Comparison of ENCODE assay signal across 8 cellular contexts in the genomic region with DNA sequence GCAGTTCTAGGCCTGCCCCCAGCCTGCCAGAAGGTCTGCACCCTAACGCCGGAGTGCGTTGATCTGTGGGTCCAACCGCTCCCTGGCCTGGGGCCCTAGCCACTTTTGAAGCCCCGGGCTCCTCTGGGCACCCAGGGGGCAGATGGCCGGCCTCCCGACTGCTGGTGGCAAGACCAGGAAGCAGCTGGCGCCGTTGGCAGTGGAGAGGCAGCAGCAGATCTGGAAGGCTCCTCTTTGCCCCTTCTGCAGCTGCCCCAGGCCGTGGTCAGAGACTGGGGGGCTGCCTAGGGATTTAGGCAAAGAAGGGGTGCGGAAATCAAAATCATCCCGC. TPM values are rescaled to one million over a fixed set of nuclear protein-coding genes. Genes with fewer than 3 reads are reported as not detected.
DNase-seq lines count a peak whose midpoint lies in the region; ATAC-seq and TF ChIP-seq lines count a peak whose summit lies in the region.

No MANE protein-coding gene starts in this region.

- no peak overlapping the region for H2BK12ac ChIP-seq in trophoblast cell (ENCODE audit: low read length)

- H3K36me3 ChIP-seq in Caco-2 (ENCODE audit: control insufficient read depth, insufficient read depth, low read length) = peaks cover 5% of the 10 kb centered on the region
- peaks cover 35% of the 10 kb centered on the region for H3K36me3 ChIP-seq in KOPT-K1 (ENCODE audit: insufficient read depth, low read length)
- H3K36me3 ChIP-seq in trophoblast cell (ENCODE audit: control insufficient read depth in 1 of 2, insufficient read depth in 2 of 2, low read length in 2 of 2) = peaks cover 9 to 23% of the 10 kb centered on the region in 2 experiments

- H3K4me1 ChIP-seq in Caco-2 (peaks cover 32% of the 10 kb centered on the region), trophoblast cell (ENCODE audit: control insufficient read depth in 1 of 2, insufficient read depth in 2 of 2, low read length in 2 of 2) (peaks cover 11 to 21% of the 10 kb centered on the region in 2 experiments)

- peak overlapping the region; percentile 80 for H3K4me3 ChIP-seq in Caco-2 (ENCODE audit: low read depth, low read length)
- H3K4me3 ChIP-seq in trophoblast cell (ENCODE audit: low read depth, low read length) = peak overlapping the region; percentile 23

- H3K27ac ChIP-seq in KOPT-K1 (ENCODE audit: low read depth, low read length, poor library complexity, severe bottlenecking) (peak overlapping the region; percentile 50), trophoblast cell (ENCODE audit: low read depth, low read length) (no peak overlapping the region)

- H3K4me3 Mint-ChIP-seq in Caco-2 (ENCODE audit: unreplicated experiment) (peak overlapping the region; percentile 96), endothelial cell (ENCODE audit: unreplicated experiment) (peak overlapping the region; percentile 88)
- peak overlapping the region in 1 of 2 donors; percentile 84 for H3K4me3 Mint-ChIP-seq in effector memory CD8-positive, alpha-beta T cell

- H3K9ac ChIP-seq in trophoblast cell (ENCODE audit: low read length) = no peak overlapping the region

- H3K36me3 Mint-ChIP-seq in Caco-2 (ENCODE audit: insufficient read depth, unreplicated experiment) (peaks cover 31% of the 10 kb centered on the region), endothelial cell (ENCODE audit: low read depth, unreplicated experiment) (peaks cover 31% of the 10 kb centered on the region)
- H3K36me3 Mint-ChIP-seq in effector memory CD8-positive, alpha-beta T cell (ENCODE audit: insufficient read depth) = peaks cover 26% of the 10 kb centered on the region

- peak overlapping the region; percentile 41 for H2AFZ ChIP-seq in trophoblast cell (ENCODE audit: insufficient read depth, low read length, poor library complexity)

- intact Hi-C loops in Caco-2 (cut with micrococcal nuclease; ENCODE audit: unreplicated experiment) = no loop called here

- POLR2A ChIA-PET in Caco-2 (lab: Charles Lee) = interaction anchor here (0.9 kb wide), 2 partner anchors 97 to 137 kb away, joined by 3 to 6 read pairs; no protein-coding TSS in a partner anchor

- H3K27me3 ChIP-seq in Caco-2 (replicated peaks; ENCODE audit: control insufficient read depth, insufficient read depth, low read length) (no peaks in the 10 kb centered on the region), trophoblast cell (ENCODE audit: insufficient read depth, low read length) (peaks cover 10% of the 10 kb centered on the region)

- peak overlapping the region; percentile 6 for H2AK5ac ChIP-seq in trophoblast cell (ENCODE audit: low read length)

- H3K79me2 ChIP-seq in trophoblast cell (ENCODE audit: control insufficient read depth, insufficient read depth, low read length, poor library complexity) = peaks cover 3% of the 10 kb centered on the region

- BruUV-seq in Caco-2 (replicated peaks; lab: Mats Ljungman, UMichigan) = no TSS peak

- TF ChIP-seq CTCF in Caco-2 (IDR thresholded peaks at IDR 0.05; ENCODE audit: insufficient read depth in 1 of 2, low read depth in 1 of 2, low read length in 1 of 2, severe bottlenecking in 1 of 2, unreplicated experiment in 1 of 2) = no peak
- TF ChIP-seq CTCF in endothelial cell (IDR thresholded peaks at IDR 0.05; ENCODE audit: unreplicated experiment) = no peak

- no peak overlapping the region for H2BK5ac ChIP-seq in trophoblast cell (ENCODE audit: low read depth, low read length, poor library complexity)

- H2BK120ac ChIP-seq in trophoblast cell (ENCODE audit: insufficient read depth, low read length, poor library complexity) = peak overlapping the region; percentile 1

- H3K79me1 ChIP-seq in trophoblast cell (ENCODE audit: low read length) = peaks cover 14% of the 10 kb centered on the region

- H3K9me3 ChIP-seq in Caco-2 (no peaks in the 10 kb centered on the region), KOPT-K1 (ENCODE audit: insufficient read depth, low read length, poor library complexity, severe bottlenecking) (no peaks in the 10 kb centered on the region), trophoblast cell (ENCODE audit: insufficient read depth, low read depth, low read length) (no peaks in the 10 kb centered on the region)

- peak overlapping the region; percentile 62 for H3K4me2 ChIP-seq in trophoblast cell (ENCODE audit: low read length)

- no peak overlapping the region for H3K14ac ChIP-seq in trophoblast cell (ENCODE audit: low read length)

- H4K12ac ChIP-seq in trophoblast cell (ENCODE audit: low read depth, low read length) = no peak overlapping the region

- no peak for DNase-seq in Caco-2
- no peak for DNase-seq in endothelial cell (ENCODE audit: low spot score)
- no peak for DNase-seq in trophoblast cell
- DNase-seq in stimulated activated CD4-positive, alpha-beta T cell treated with anti-CD3 and anti-CD28 coated beads, Interleukin-4, amount 100 ng/mL, for 24 hours = no peak
- no peak for DNase-seq in effector memory CD8-positive, alpha-beta T cell
- no peak for DNase-seq in SK-N-DZ (ENCODE audit: low spot score)

- H3K27me3 Mint-ChIP-seq in Caco-2 (ENCODE audit: insufficient read depth, unreplicated experiment) (no peaks in the 10 kb centered on the region), endothelial cell (ENCODE audit: unreplicated experiment) (peaks cover 20% of the 10 kb centered on the region)
- peaks cover 21 to 36% of the 10 kb centered on the region in 2 donors for H3K27me3 Mint-ChIP-seq in effector memory CD8-positive, alpha-beta T cell

- CTCF ChIA-PET in Caco-2 (lab: Charles Lee) = interaction anchor here (1.1 kb wide), 1 partner anchor 90 kb away, joined by 5 read pairs; no protein-coding TSS in a partner anchor

- peaks cover 12% of the 10 kb centered on the region for H3K4me1 Mint-ChIP-seq in Caco-2 (ENCODE audit: low read depth, unreplicated experiment)
- peaks cover 44% of the 10 kb centered on the region for H3K4me1 Mint-ChIP-seq in endothelial cell (ENCODE audit: unreplicated experiment)
- peaks cover 17 to 21% of the 10 kb centered on the region in 2 donors for H3K4me1 Mint-ChIP-seq in effector memory CD8-positive, alpha-beta T cell (ENCODE audit: low read depth in 2 of 2)

- no peak overlapping the region for H3K4ac ChIP-seq in trophoblast cell (ENCODE audit: low read depth, low read length)

- WGBS in trophoblast cell (ENCODE audit: extremely low coverage, insufficient coverage, insufficient read length) = no CpG with 5 or more reads among the region's 12 CpGs

- no peaks in the 10 kb centered on the region for H3K9me3 Mint-ChIP-seq in Caco-2 (ENCODE audit: unreplicated experiment)
- no peaks in the 10 kb centered on the region for H3K9me3 Mint-ChIP-seq in endothelial cell (ENCODE audit: unreplicated experiment)
- H3K9me3 Mint-ChIP-seq in effector memory CD8-positive, alpha-beta T cell = no peaks in the 10 kb centered on the region

- no peak overlapping the region for H3K23ac ChIP-seq in trophoblast cell (ENCODE audit: low read length)

- peak overlapping the region; percentile 27 for H4K8ac ChIP-seq in trophoblast cell (ENCODE audit: low read depth, low read length)

- H3K27ac Mint-ChIP-seq in Caco-2 (ENCODE audit: unreplicated experiment) = no peak overlapping the region
- H3K27ac Mint-ChIP-seq in endothelial cell (ENCODE audit: unreplicated experiment) = no peak overlapping the region
- no peak overlapping the region for H3K27ac Mint-ChIP-seq in effector memory CD8-positive, alpha-beta T cell

- peak overlapping the region; percentile 8 for H3K18ac ChIP-seq in trophoblast cell (ENCODE audit: low read length)

- peak overlapping the region; percentile 59 for H4K91ac ChIP-seq in trophoblast cell (ENCODE audit: low read depth, low read length)

- no peak for ATAC-seq in effector memory CD8-positive, alpha-beta T cell (replicated peaks)
- ATAC-seq in HG02885 (IDR thresholded peaks at IDR 0.05; ENCODE audit: poor library complexity, unreplicated experiment) = no peak

RNA-seq across cellular contexts. Expression of a gene that starts 0.4 kb away (rescaled TPM):
- total RNA-seq in Caco-2 (2022) (17.7 and 18.6 TPM in 2 replicates), endothelial cell (ENCODE audit: unreplicated experiment) (25.3 TPM)
- polyA plus RNA-seq in trophoblast cell (2013) = 3.1 and 3.8 TPM in 2 replicates
- 11.5 and 12.5 TPM in 2 replicates for polyA plus RNA-seq in SK-N-DZ (2014; cell fraction: cytosol; rRNA removed)
- polyA plus RNA-seq in SK-N-DZ (2014; cell fraction: nucleus; rRNA removed) = 24.7 and 36.1 TPM in 2 replicates

RNA-seq across cellular contexts. Expression of a gene that starts 37.3 kb away (rescaled TPM):
- 284 and 303 TPM in 2 replicates for total RNA-seq in Caco-2 (2022)
- total RNA-seq in endothelial cell (ENCODE audit: unreplicated experiment) = 239 TPM
- polyA plus RNA-seq in trophoblast cell (2013) = 192 and 206 TPM in 2 replicates
- 263 and 280 TPM in 2 replicates for polyA plus RNA-seq in SK-N-DZ (2014; cell fraction: cytosol; rRNA removed)
- polyA plus RNA-seq in SK-N-DZ (2014; cell fraction: nucleus; rRNA removed) = 141 and 143 TPM in 2 replicates

RNA-seq across cellular contexts. Expression of a gene that starts 37.5 kb away (rescaled TPM):
- 86.2 and 99.0 TPM in 2 replicates for total RNA-seq in Caco-2 (2022)
- 53.1 TPM for total RNA-seq in endothelial cell (ENCODE audit: unreplicated experiment)
- polyA plus RNA-seq in trophoblast cell (2013) = 12.5 and 12.7 TPM in 2 replicates
- 64.3 and 88.2 TPM in 2 replicates for polyA plus RNA-seq in SK-N-DZ (2014; cell fraction: cytosol; rRNA removed)
- 122 and 159 TPM in 2 replicates for polyA plus RNA-seq in SK-N-DZ (2014; cell fraction: nucleus; rRNA removed)

RNA-seq across cellular contexts. Expression of a gene that starts 54.6 kb away (rescaled TPM):
- not detected in 2 replicates for total RNA-seq in Caco-2 (2022)
- total RNA-seq in endothelial cell (ENCODE audit: unreplicated experiment) = 1.2 TPM
- polyA plus RNA-seq in trophoblast cell (2013) = 0.10 TPM in 1 of 2 replicates, not detected in the other
- polyA plus RNA-seq in SK-N-DZ (2014; cell fraction: cytosol; rRNA removed) = not detected in 2 replicates
- polyA plus RNA-seq in SK-N-DZ (2014; cell fraction: nucleus; rRNA removed) = not detected in 2 replicates
